Comparison of ENCODE assay signal across 25 cellular contexts in the genomic region with DNA sequence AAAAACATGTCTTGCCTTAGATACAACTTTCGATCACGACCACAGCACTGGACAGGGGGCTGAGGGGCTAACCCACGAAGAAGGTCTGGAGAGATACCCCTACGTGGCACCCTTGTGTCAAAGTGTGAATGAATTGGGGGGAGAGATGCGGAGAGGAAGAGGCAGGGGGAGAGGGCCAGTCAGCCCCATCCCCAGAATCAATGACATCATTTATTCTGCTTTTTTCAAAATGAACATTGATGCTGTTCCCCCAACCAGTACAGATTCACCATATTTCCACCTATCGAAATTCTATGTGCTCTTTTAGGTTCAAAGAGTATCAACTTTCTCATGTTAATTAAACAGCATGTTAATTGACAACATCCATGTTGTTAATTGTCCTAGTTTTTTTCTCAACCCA.
"Had no signal": no experiment of that assay in that cellular context is flagged by ENCODE, and none has a peak within 500 bp of the region (broad histone marks: within the 10 kb centered on the region; RNA-seq: fewer than 3 reads in every experiment).

No MANE protein-coding gene starts in this region.

- H3K9me3 Mint-ChIP-seq: activated naive CD4-positive, alpha-beta T cell treated with anti-CD3 and anti-CD28 coated beads, Interleukin-2, amount 10 ng/mL, durations not matched to agents 7 days and 5 days; natural killer cell treated with Interleukin-12 subunit alpha and Interleukin-12 subunit beta and Interleukin-15 and Interleukin-18, amount 100 ng/mL, for 72 hours; T-helper 2 cell treated with Interferon-gamma antibody and Interleukin-4, amounts not matched to agents 5 μg/mL and 100 μg/mL, for 36 hours had no signal

- H3K4me3 ChIP-seq: breast epithelium, gastrocnemius medialis, left lung, lower lobe of right lung, mucosa of descending colon, right atrium auricular region, suprapubic skin, tibial artery had no signal

- ATAC-seq: gastrocnemius medialis; left lung; lower lobe of right lung; mucosa of descending colon; natural killer cell treated with Interleukin-12 subunit alpha and Interleukin-12 subunit beta and Interleukin-15 and Interleukin-18, amount 100 ng/mL, for 72 hours had no signal

- H3K27me3 ChIP-seq: breast epithelium, gastrocnemius medialis, left lung, right atrium auricular region, suprapubic skin, tibial artery had no signal

- DNase-seq: activated CD4-positive, alpha-beta T cell treated with anti-CD3 and anti-CD28 coated beads for 4 hours; activated CD4-positive, alpha-beta T cell treated with anti-CD3 and anti-CD28 coated beads, Interleukin-2, amount 50 U/mL, for 48 hours; activated CD8-positive, alpha-beta memory T cell treated with anti-CD3 and anti-CD28 coated beads for 24 hours; activated effector memory CD4-positive, alpha-beta T cell treated with anti-CD3 and anti-CD28 coated beads, Interleukin-2, amount 50 U/mL, for 16 hours; activated naive CD4-positive, alpha-beta T cell treated with anti-CD3 and anti-CD28 coated beads, Interleukin-2, amount 10 ng/mL, durations not matched to agents 7 days and 5 days; amygdala; central memory CD4-positive, alpha-beta T cell; dermis blood vessel endothelial cell; effector CD8-positive, alpha-beta T cell; erythroblast; gastrocnemius medialis; glutamatergic neuron; left lung; lower lobe of right lung; mucosa of descending colon; stimulated activated CD4-positive, alpha-beta T cell treated with anti-CD3 and anti-CD28 coated beads, Interleukin-15, amount 100 ng/mL, for 24 hours; stimulated activated CD4-positive, alpha-beta T cell treated with anti-CD3 and anti-CD28 coated beads, Interleukin-2, amount 100 ng/mL, for 24 hours; stimulated activated naive CD4-positive, alpha-beta T cell; tibial artery had no signal

- H3K4me1 Mint-ChIP-seq: activated naive CD4-positive, alpha-beta T cell treated with anti-CD3 and anti-CD28 coated beads, Interleukin-2, amount 10 ng/mL, durations not matched to agents 7 days and 5 days had no signal

- H3K27ac ChIP-seq: breast epithelium, gastrocnemius medialis, left lung, lower lobe of right lung, right atrium auricular region, suprapubic skin, tibial artery, VCaP had no signal

- H3K36me3 ChIP-seq: breast epithelium, gastrocnemius medialis, right atrium auricular region, suprapubic skin had no signal

- H3K4me1 ChIP-seq: breast epithelium had no signal

- H3K27ac Mint-ChIP-seq: activated naive CD4-positive, alpha-beta T cell treated with anti-CD3 and anti-CD28 coated beads, Interleukin-2, amount 10 ng/mL, durations not matched to agents 7 days and 5 days; natural killer cell treated with Interleukin-12 subunit alpha and Interleukin-12 subunit beta and Interleukin-15 and Interleukin-18, amount 100 ng/mL, for 72 hours; T-helper 2 cell treated with Interferon-gamma antibody and Interleukin-4, amounts not matched to agents 5 μg/mL and 100 μg/mL, for 36 hours had no signal

- H3K4me3 Mint-ChIP-seq: activated naive CD4-positive, alpha-beta T cell treated with anti-CD3 and anti-CD28 coated beads, Interleukin-2, amount 10 ng/mL, durations not matched to agents 7 days and 5 days; natural killer cell treated with Interleukin-12 subunit alpha and Interleukin-12 subunit beta and Interleukin-15 and Interleukin-18, amount 100 ng/mL, for 72 hours; T-helper 2 cell treated with Interferon-gamma antibody and Interleukin-4, amounts not matched to agents 5 μg/mL and 100 μg/mL, for 36 hours had no signal

- H3K9me3 ChIP-seq: breast epithelium, gastrocnemius medialis, left lung, lower lobe of right lung, mucosa of descending colon, right atrium auricular region, suprapubic skin, tibial artery had no signal

- H3K27me3 Mint-ChIP-seq: activated naive CD4-positive, alpha-beta T cell treated with anti-CD3 and anti-CD28 coated beads, Interleukin-2, amount 10 ng/mL, durations not matched to agents 7 days and 5 days; natural killer cell treated with Interleukin-12 subunit alpha and Interleukin-12 subunit beta and Interleukin-15 and Interleukin-18, amount 100 ng/mL, for 72 hours had no signal

- H3K36me3 Mint-ChIP-seq: natural killer cell treated with Interleukin-12 subunit alpha and Interleukin-12 subunit beta and Interleukin-15 and Interleukin-18, amount 100 ng/mL, for 72 hours had no signal
